ENCODE assay signal across 18 cellular contexts in genomic region chr2:78082555-78082954, GRCh38.
"Had no signal": no experiment of that assay in that cellular context is flagged by ENCODE, and none has a peak within 500 bp of the region (broad histone marks: within the 10 kb centered on the region; RNA-seq: fewer than 3 reads in every experiment).

No MANE protein-coding gene starts in this region.

- DNase-seq: natural killer cell; nucleus accumbens; pancreas; psoas muscle; right cardiac atrium; right lobe of liver; sigmoid colon; small intestine; stimulated activated CD4-positive, alpha-beta T cell treated with anti-CD3 and anti-CD28 coated beads, Interleukin-15, amount 100 ng/mL, for 24 hours; stimulated activated CD4-positive, alpha-beta T cell treated with anti-CD3 and anti-CD28 coated beads, Interleukin-2, amount 100 ng/mL, for 24 hours; stimulated activated CD4-positive, alpha-beta T cell treated with anti-CD3 and anti-CD28 coated beads, Interleukin-2, amount 100 ng/mL, for 48 hours; stimulated activated CD4-positive, alpha-beta T cell treated with anti-CD3 and anti-CD28 coated beads, Interleukin-4, amount 100 ng/mL, for 24 hours; stimulated activated naive B cell treated with anti-CD40 and anti-IgM and Interleukin-4, amounts not matched to agents 10 μg/mL and 1 μg/mL and 100 μg/mL, for 72 hours; stimulated activated naive CD4-positive, alpha-beta T cell treated with Interleukin-2 at 50 U/mL for 16 hours; stomach; thyroid gland; trophoblast cell; upper lobe of left lung had no signal
